Comparison of ENCODE assay signal across 8 cellular contexts in genomic region chrX:110450050-110450449, GRCh38.
DNase-seq lines count a peak whose midpoint lies in the region; ATAC-seq and FAIRE-seq lines count a peak whose summit lies in the region.

No MANE protein-coding gene starts in this region.

- no peaks in the 10 kb centered on the region for H3K4me1 ChIP-seq in CD8-positive, alpha-beta memory T cell (ENCODE audit: insufficient read depth, low read length)

- ATAC-seq in GM19328 (IDR thresholded peaks at IDR 0.05; ENCODE audit: unreplicated experiment) (peak; percentile 89), HG03520 (IDR thresholded peaks at IDR 0.05; ENCODE audit: unreplicated experiment) (peak; percentile 87)

- no peaks in the 10 kb centered on the region for H3K9me3 Mint-ChIP-seq in CD8-positive, alpha-beta memory T cell

- no peak overlapping the region for H3K4me3 Mint-ChIP-seq in CD8-positive, alpha-beta memory T cell

- H3K27ac ChIP-seq in CD8-positive, alpha-beta memory T cell (ENCODE audit: low read depth, low read length) = no peak overlapping the region

- no peaks in the 10 kb centered on the region for H3K36me3 ChIP-seq in CD8-positive, alpha-beta memory T cell (ENCODE audit: insufficient read depth, low read length)

- no peaks in the 10 kb centered on the region for H3K4me1 Mint-ChIP-seq in CD8-positive, alpha-beta memory T cell

- H3K9me3 ChIP-seq in CD8-positive, alpha-beta memory T cell (ENCODE audit: low read length) = no peaks in the 10 kb centered on the region

- no peaks in the 10 kb centered on the region for H3K27me3 ChIP-seq in CD8-positive, alpha-beta memory T cell (ENCODE audit: insufficient read depth, low read length, poor library complexity, severe bottlenecking)

- FAIRE-seq in endometrium (lab: Jason Lieb, UNC) = peak; percentile 8

- peak; percentile 10 to 59 (median 25) for DNase-seq in CD8-positive, alpha-beta memory T cell
- DNase-seq in NCI-H774 (lab: John Stamatoyannopoulos, UW) (peak; percentile 65), middle frontal gyrus (ENCODE audit: extremely low spot score, low spot score) (peak; percentile 33)
- DNase-seq in activated CD8-positive, alpha-beta memory T cell treated with anti-CD3 and anti-CD28 coated beads for 24 hours = peak; percentile 80
- peak; percentile 10 to 15 for DNase-seq in stimulated activated CD8-positive, alpha-beta memory T cell treated with anti-CD3 and anti-CD28 coated beads, Interleukin-7, amount 100 ng/mL, for 48 hours (ENCODE audit: extremely low read depth in 1 of 2, low read depth in 1 of 2)

- CTCF ChIA-PET in CD8-positive, alpha-beta memory T cell (lab: Charles Lee) = no interaction called here

- H3K4me3 ChIP-seq in CD8-positive, alpha-beta memory T cell (ENCODE audit: low read length) = no peak overlapping the region

- no peaks in the 10 kb centered on the region for H3K36me3 Mint-ChIP-seq in CD8-positive, alpha-beta memory T cell

- no peak overlapping the region for H3K27ac Mint-ChIP-seq in CD8-positive, alpha-beta memory T cell

- H3K27me3 Mint-ChIP-seq in CD8-positive, alpha-beta memory T cell = peaks cover 14 to 17% of the 10 kb centered on the region in 2 donors

- POLR2A ChIA-PET in CD8-positive, alpha-beta memory T cell (lab: Charles Lee) = no interaction called here

Comparison
In these comparisons a context has a peak if more than half of its experiments do, and no peak if none do; other contexts are left out.
1. DNase-seq: peak in every context shown above with its lines; median percentile 80 in activated CD8-positive, alpha-beta memory T cell treated with anti-CD3 and anti-CD28 coated beads for 24 hours; 65 in NCI-H774; 33 in middle frontal gyrus; 25 in CD8-positive, alpha-beta memory T cell; 12 in stimulated activated CD8-positive, alpha-beta memory T cell treated with anti-CD3 and anti-CD28 coated beads, Interleukin-7, amount 100 ng/mL, for 48 hours.